Comparison of ENCODE assay signal across 11 cellular contexts in genomic region chr9:91536211-91536691, GRCh38.
DNase-seq lines count a peak whose midpoint lies in the region; ATAC-seq and TF ChIP-seq lines count a peak whose summit lies in the region.
"Had no signal": no experiment of that assay in that cellular context is flagged by ENCODE, and none has a peak within 500 bp of the region (broad histone marks: within the 10 kb centered on the region; RNA-seq: fewer than 3 reads in every experiment).

No MANE protein-coding gene starts in this region.

- H2AFZ ChIP-seq in Karpas-422 (ENCODE audit: low read length) (no peak overlapping the region), OCI-LY7 (ENCODE audit: low read length) (no peak overlapping the region)

- no peaks in the 10 kb centered on the region for H3K9me3 ChIP-seq in mesodermal cell (ENCODE audit: control insufficient read depth, low read length)
- no peaks in the 10 kb centered on the region for H3K9me3 ChIP-seq in Karpas-422 (ENCODE audit: low read length)
- H3K9me3 ChIP-seq in OCI-LY7 (ENCODE audit: low read length) = no peaks in the 10 kb centered on the region

- CTCF ChIA-PET in activated CD8-positive, alpha-beta memory T cell treated with anti-CD3 and anti-CD28 coated beads, Interleukin-2, amount 10 ng/mL, durations not matched to agents 7 days and 5 days (lab: Charles Lee) = no interaction called here
- CTCF ChIA-PET in OCI-LY7 (lab: Charles Lee; ENCODE audit: unreplicated experiment) = no interaction called here

- no peaks in the 10 kb centered on the region for H3K27me3 Mint-ChIP-seq in chondrocyte (ENCODE audit: low read depth)
- H3K27me3 Mint-ChIP-seq in activated CD8-positive, alpha-beta memory T cell treated with anti-CD3 and anti-CD28 coated beads, Interleukin-2, amount 10 ng/mL, durations not matched to agents 7 days and 5 days = peaks cover 17% of the 10 kb centered on the region

- no peak for TF ChIP-seq CTCF in chondrocyte (IDR thresholded peaks at IDR 0.05)
- no peak for TF ChIP-seq CTCF in OCI-LY7 (conservative IDR thresholded peaks at IDR 0.05; ENCODE audit: low read length)

- H3K4me3 Mint-ChIP-seq in chondrocyte (ENCODE audit: unreplicated experiment) = no peak overlapping the region
- H3K4me3 Mint-ChIP-seq in activated CD8-positive, alpha-beta memory T cell treated with anti-CD3 and anti-CD28 coated beads, Interleukin-2, amount 10 ng/mL, durations not matched to agents 7 days and 5 days = no peak overlapping the region
- H3K4me3 Mint-ChIP-seq: CD8-positive, alpha-beta memory T cell had no signal

- no peaks in the 10 kb centered on the region for H3K36me3 ChIP-seq in mesodermal cell (ENCODE audit: control insufficient read depth, insufficient read depth, low read length)
- H3K36me3 ChIP-seq in Karpas-422 (ENCODE audit: insufficient read depth, low read length) = no peaks in the 10 kb centered on the region
- H3K36me3 ChIP-seq in OCI-LY7 (ENCODE audit: insufficient read depth, low read length) = no peaks in the 10 kb centered on the region

- H3K27me3 ChIP-seq in Karpas-422 (ENCODE audit: low read length) = no peaks in the 10 kb centered on the region

- H3K4me1 ChIP-seq in mesodermal cell (ENCODE audit: control insufficient read depth, insufficient read depth, low read length, poor library complexity, severe bottlenecking) = peaks cover 22% of the 10 kb centered on the region
- no peaks in the 10 kb centered on the region for H3K4me1 ChIP-seq in Karpas-422 (ENCODE audit: low read length)
- no peaks in the 10 kb centered on the region for H3K4me1 ChIP-seq in OCI-LY7 (ENCODE audit: insufficient read depth, low read length, poor library complexity, severe bottlenecking)

- 28 to 32% methylated on average over 2 of the region's 3 CpGs for WGBS in mesodermal cell (ENCODE audit: insufficient coverage in 2 of 2), 2 experiments

- DNase-seq in DMS153 (lab: John Stamatoyannopoulos, UW) (peak; percentile 4), LoVo (ENCODE audit: low spot score) (peak; percentile 78), chondrocyte (ENCODE audit: low spot score) (no peak), Karpas-422 (no peak), NCI-H2171 treated with DMSO at 0.1 percent for 48 hours (lab: John Stamatoyannopoulos, UW) (no peak), OCI-LY7 (ENCODE audit: low spot score) (no peak)
- no peak for DNase-seq in activated CD8-positive, alpha-beta memory T cell treated with anti-CD3 and anti-CD28 coated beads, Interleukin-2, amount 10 ng/mL, durations not matched to agents 7 days and 5 days
- DNase-seq: activated T-cell treated with anti-CD3 and anti-CD28 coated beads for 4 hours; CD8-positive, alpha-beta memory T cell; NCI-H2081 treated with DMSO at 0.1 percent for 48 hours had no signal

- peaks cover 19% of the 10 kb centered on the region for H3K4me1 Mint-ChIP-seq in chondrocyte (ENCODE audit: low read depth)
- peaks cover 13% of the 10 kb centered on the region for H3K4me1 Mint-ChIP-seq in activated CD8-positive, alpha-beta memory T cell treated with anti-CD3 and anti-CD28 coated beads, Interleukin-2, amount 10 ng/mL, durations not matched to agents 7 days and 5 days

- H3K27ac ChIP-seq in mesodermal cell (ENCODE audit: low read depth, low read length, severe bottlenecking) (peak overlapping the region; percentile 43), Karpas-422 (ENCODE audit: low read length) (no peak overlapping the region), OCI-LY7 (ENCODE audit: low read depth, low read length, poor library complexity, severe bottlenecking) (no peak overlapping the region)

- ATAC-seq in activated CD8-positive, alpha-beta memory T cell treated with anti-CD3 and anti-CD28 coated beads, Interleukin-2, amount 10 ng/mL, durations not matched to agents 7 days and 5 days = no peak

- intact Hi-C loops in OCI-LY7 (cut with micrococcal nuclease; ENCODE audit: unreplicated experiment) = no loop called here

- H3K4me2 ChIP-seq in Karpas-422 (ENCODE audit: low read depth, low read length, poor library complexity, severe bottlenecking) (no peak overlapping the region), OCI-LY7 (ENCODE audit: low read length) (no peak overlapping the region)

- peaks cover 12% of the 10 kb centered on the region for H3K9me3 Mint-ChIP-seq in chondrocyte (ENCODE audit: low read depth)
- H3K9me3 Mint-ChIP-seq in activated CD8-positive, alpha-beta memory T cell treated with anti-CD3 and anti-CD28 coated beads, Interleukin-2, amount 10 ng/mL, durations not matched to agents 7 days and 5 days (ENCODE audit: low read depth) = peaks cover 2% of the 10 kb centered on the region
- H3K9me3 Mint-ChIP-seq: CD8-positive, alpha-beta memory T cell had no signal

- H3K4me3 ChIP-seq in mesodermal cell (ENCODE audit: extremely low read depth, insufficient read depth, low read length, poor library complexity, severe bottlenecking) (no peak overlapping the region), Karpas-422 (ENCODE audit: low read length) (no peak overlapping the region), OCI-LY7 (ENCODE audit: low read depth, low read length, poor library complexity, severe bottlenecking) (no peak overlapping the region)

- POLR2A ChIA-PET in OCI-LY7 (lab: Charles Lee) = no interaction called here

- H3K79me2 ChIP-seq in Karpas-422 (ENCODE audit: low read length) (no peaks in the 10 kb centered on the region), OCI-LY7 (ENCODE audit: insufficient read depth, low read depth, low read length) (no peaks in the 10 kb centered on the region)

- H3K27ac Mint-ChIP-seq in chondrocyte (ENCODE audit: unreplicated experiment) = peak overlapping the region; percentile 80
- H3K27ac Mint-ChIP-seq in activated CD8-positive, alpha-beta memory T cell treated with anti-CD3 and anti-CD28 coated beads, Interleukin-2, amount 10 ng/mL, durations not matched to agents 7 days and 5 days = no peak overlapping the region
- H3K27ac Mint-ChIP-seq: CD8-positive, alpha-beta memory T cell had no signal

- BruUV-seq in OCI-LY7 (replicated peaks; lab: Mats Ljungman, UMichigan) = no TSS peak

- H3K36me3 Mint-ChIP-seq in chondrocyte (ENCODE audit: low read depth) = peaks cover 2% of the 10 kb centered on the region
- H3K36me3 Mint-ChIP-seq in activated CD8-positive, alpha-beta memory T cell treated with anti-CD3 and anti-CD28 coated beads, Interleukin-2, amount 10 ng/mL, durations not matched to agents 7 days and 5 days = peaks cover 17% of the 10 kb centered on the region
- H3K36me3 Mint-ChIP-seq: CD8-positive, alpha-beta memory T cell had no signal

- H3K9me2 ChIP-seq in Karpas-422 (replicated peaks; ENCODE audit: insufficient read depth, low read length) = no peaks in the 10 kb centered on the region
- no peaks in the 10 kb centered on the region for H3K9me2 ChIP-seq in OCI-LY7 (ENCODE audit: insufficient read depth, low read length)

- H4K20me1 ChIP-seq in Karpas-422 (ENCODE audit: insufficient read depth, low read depth, low read length) (no peaks in the 10 kb centered on the region), OCI-LY7 (ENCODE audit: insufficient read depth, low read length) (no peaks in the 10 kb centered on the region)

- no peak overlapping the region for H3K9ac ChIP-seq in Karpas-422 (ENCODE audit: low read length)

Comparison
In these comparisons a context has a peak if more than half of its experiments do, and no peak if none do; other contexts are left out.
1. DNase-seq: peak in DMS153 (single experiment) and LoVo (single experiment); none in chondrocyte (single experiment), activated CD8-positive, alpha-beta memory T cell treated with anti-CD3 and anti-CD28 coated beads, Interleukin-2, amount 10 ng/mL, durations not matched to agents 7 days and 5 days (single experiment), Karpas-422 (single experiment), NCI-H2171 treated with DMSO at 0.1 percent for 48 hours (single experiment) and OCI-LY7 (single experiment).